ENCODE assay signal across 8 cellular contexts in genomic region chr12:100741084-100741711, GRCh38. TPM values are rescaled to one million over a fixed set of nuclear protein-coding genes. Genes with fewer than 3 reads are reported as not detected.
A peak's percentile ranks its signal among the peaks of the same experiment; 100 is the strongest.
DNase-seq lines count a peak whose midpoint lies in the region; ATAC-seq, FAIRE-seq and TF ChIP-seq lines count a peak whose summit lies in the region.

No MANE protein-coding gene starts in this region.

- H3K4me2 ChIP-seq in endothelial cell of umbilical vein (ENCODE audit: insufficient read depth, low read length), result no peak overlapping the region

- TF ChIP-seq POLR2A in endothelial cell of umbilical vein (IDR thresholded peaks at IDR 0.05; ENCODE audit: low read depth, low read length), result no peak

- CTCF ChIA-PET in endothelial cell of umbilical vein (lab: Charles Lee), result interaction anchor here (0.9 to 2.7 kb wide), 8 partner anchors 9 to 393 kb away, joined by 3 to 20 read pairs (median 4); no protein-coding TSS in a partner anchor

- H3K79me2 ChIP-seq in endothelial cell of umbilical vein (ENCODE audit: control insufficient read depth, insufficient read depth, low read length), result no peaks in the 10 kb centered on the region

- H3K4me1 Mint-ChIP-seq in progenitor cell of endocrine pancreas (ENCODE audit: low read depth), result no peaks in the 10 kb centered on the region

- peak; percentile 81 for FAIRE-seq in endothelial cell of umbilical vein (lab: Jason Lieb, UNC)

- peak; percentile 74 for TF ChIP-seq CTCF in GM13977 (IDR thresholded peaks at IDR 0.05; ENCODE audit: extremely low read depth, insufficient read depth, missing control alignments)
- peak; percentile 52 to 60 for TF ChIP-seq CTCF in endothelial cell of umbilical vein (IDR thresholded peaks at IDR 0.05; ENCODE audit: extremely low read depth in 1 of 2, insufficient read depth in 1 of 2, low read depth in 1 of 2, low read length in 2 of 2)
- peak; percentile 69 for TF ChIP-seq CTCF in progenitor cell of endocrine pancreas (IDR thresholded peaks at IDR 0.05; ENCODE audit: unreplicated experiment)

- peaks cover 8% of the 10 kb centered on the region for H3K9me3 Mint-ChIP-seq in progenitor cell of endocrine pancreas (ENCODE audit: low read depth)

- H3K9ac ChIP-seq in endothelial cell of umbilical vein (replicated peaks; ENCODE audit: extremely low read depth, insufficient read depth, low read length), result no peak overlapping the region

- H2AFZ ChIP-seq in endothelial cell of umbilical vein (ENCODE audit: low read depth, low read length), result no peak overlapping the region

- no peaks in the 10 kb centered on the region for H3K9me3 ChIP-seq in endothelial cell of umbilical vein (replicated peaks; ENCODE audit: control insufficient read depth, insufficient read depth, low read length)

- no TSS peak for BruUV-seq in endothelial cell of umbilical vein (replicated peaks; lab: Mats Ljungman, UMichigan)

- intact Hi-C loops in endothelial cell of umbilical vein (cut with micrococcal nuclease), result loop anchor here (1.0 to 10.0 kb wide), 5 partner anchors 72 to 1698 kb away; no protein-coding TSS in a partner anchor

- no peaks in the 10 kb centered on the region for H4K20me1 ChIP-seq in endothelial cell of umbilical vein (replicated peaks; ENCODE audit: control insufficient read depth, extremely low read depth, insufficient read depth, low read length)

- H3K36me3 Mint-ChIP-seq in progenitor cell of endocrine pancreas (ENCODE audit: insufficient read depth), result no peaks in the 10 kb centered on the region

- POLR2A ChIA-PET in endothelial cell of umbilical vein (lab: Charles Lee), result no interaction called here

- H3K27ac Mint-ChIP-seq in progenitor cell of endocrine pancreas, result no peak overlapping the region

- H3K36me3 ChIP-seq in endothelial cell of umbilical vein (ENCODE audit: control insufficient read depth in 2 of 2, extremely low read depth in 1 of 2, insufficient read depth in 2 of 2, low read length in 2 of 2), result no peaks in the 10 kb centered on the region

- ATAC-seq in HG02852 (IDR thresholded peaks at IDR 0.05; ENCODE audit: unreplicated experiment) (no peak), HG03139 (IDR thresholded peaks at IDR 0.05; ENCODE audit: unreplicated experiment) (no peak), GM21447 (IDR thresholded peaks at IDR 0.05; ENCODE audit: unreplicated experiment) (no peak)

- no peaks in the 10 kb centered on the region for H3K4me1 ChIP-seq in endothelial cell of umbilical vein (ENCODE audit: control insufficient read depth, extremely low read depth, insufficient read depth, low read length)

- H3K9me1 ChIP-seq in endothelial cell of umbilical vein (replicated peaks; ENCODE audit: control insufficient read depth, extremely low read depth, insufficient read depth, low read length), result no peaks in the 10 kb centered on the region

- DNase-seq in AG20443 (ENCODE audit: low spot score) (peak; percentile 50), GM13977 (ENCODE audit: low spot score) (no peak), NCI-H345 treated with DMSO at 0.1 percent for 48 hours (lab: John Stamatoyannopoulos, UW; ENCODE audit: unreplicated experiment) (peak; percentile 54), endothelial cell of umbilical vein (ENCODE audit: low read depth, low spot score) (peak; percentile 44), progenitor cell of endocrine pancreas (ENCODE audit: low spot score, unreplicated experiment) (no peak)

- in situ Hi-C loops in GM13977 (cut with MboI; ENCODE audit: low pct_unique_long_range_greater_than_20kb, low sequenced_read_pairs, unreplicated experiment), result loop anchor here (25.0 kb wide), 1 partner anchor 504 kb away; no protein-coding TSS in a partner anchor

- dilution Hi-C loops in endothelial cell of umbilical vein (cut with MboI; ENCODE audit: extremely low pct_ligation_motif_present, low sequenced_read_pairs), result no loop called here

- no peaks in the 10 kb centered on the region for H3K27me3 ChIP-seq in endothelial cell of umbilical vein (ENCODE audit: control insufficient read depth in 2 of 2, insufficient read depth in 2 of 2, low read length in 2 of 2)

- H3K4me3 ChIP-seq in endothelial cell of umbilical vein (replicated peaks in 1 of 3; ENCODE audit: insufficient read depth in 1 of 3, low read depth in 1 of 3, low read length in 3 of 3), result no peak overlapping the region

- H3K27me3 Mint-ChIP-seq in progenitor cell of endocrine pancreas, result peaks cover 2% of the 10 kb centered on the region

- no peak overlapping the region for H3K4me3 Mint-ChIP-seq in progenitor cell of endocrine pancreas (ENCODE audit: low read depth)

- H3K27ac ChIP-seq in endothelial cell of umbilical vein (ENCODE audit: insufficient read depth, low read depth, low read length), result no peak overlapping the region

TF ChIP-seq in endothelial cell of umbilical vein, 7 proteins besides CTCF, POLR2A, EP300 and RAD21:
- TF ChIP-seq MAX (IDR thresholded peaks at IDR 0.05; ENCODE audit: insufficient read depth, insufficient read length) (no peak), JUN (IDR thresholded peaks at IDR 0.05; ENCODE audit: borderline replicate concordance, insufficient read depth, insufficient read length, low read depth) (no peak), FOS (IDR thresholded peaks at IDR 0.05; ENCODE audit: borderline replicate concordance, insufficient read depth, low read length) (no peak), GATA2 (IDR thresholded peaks at IDR 0.05; ENCODE audit: insufficient read depth, insufficient read length, low read depth, low read length) (no peak), EZH2 (IDR thresholded peaks at IDR 0.05; ENCODE audit: borderline replicate concordance, low read depth, low read length, severe bottlenecking) (no peak), POLR2AphosphoS5 (IDR thresholded peaks at IDR 0.05; ENCODE audit: insufficient read depth, low read depth, low read length) (no peak), MYC (IDR thresholded peaks at IDR 0.05; ENCODE audit: low read depth, low read length) (no peak)

RNA-seq across cellular contexts. Expression of gene ANO4, which starts 53.4 kb away (rescaled TPM):
- 0.12 TPM in 1 of 2 replicates, not detected in the other for total RNA-seq in endothelial cell of umbilical vein
- polyA plus RNA-seq in endothelial cell of umbilical vein, result 0.25 and 0.29 TPM in 2 replicates
- polyA plus RNA-seq in endothelial cell of umbilical vein (2011; cell fraction: cytosol; rRNA removed), result 0.24 and 0.32 TPM in 2 replicates
- 0.61 and 0.69 TPM in 2 replicates for polyA plus RNA-seq in endothelial cell of umbilical vein (2011; cell fraction: nucleus; rRNA removed)
- 0.33 and 0.54 TPM in 2 replicates for polyA plus RNA-seq in endothelial cell of umbilical vein (2012)
- 1.4 and 1.8 TPM in 2 replicates for polyA minus RNA-seq in endothelial cell of umbilical vein
- not detected for polyA minus RNA-seq in endothelial cell of umbilical vein (2011; cell fraction: cytosol; rRNA and poly(A)+ RNA removed)
- polyA minus RNA-seq in endothelial cell of umbilical vein (2011; cell fraction: nucleus; rRNA and poly(A)+ RNA removed), result 2.6 and 3.2 TPM in 2 replicates
- total RNA-seq in progenitor cell of endocrine pancreas, result 0.38 and 0.95 TPM in 2 replicates

Comparison
In these comparisons a context has a peak if more than half of its experiments do, and no peak if none do; other contexts are left out.
1. DNase-seq: peak in AG20443 (single experiment), NCI-H345 treated with DMSO at 0.1 percent for 48 hours (single experiment) and endothelial cell of umbilical vein (single experiment); none in GM13977 (single experiment) and progenitor cell of endocrine pancreas (single experiment).
2. Peak in every context shown above with its lines, with median percentiles within 50 percentile points of each other: CTCF ChIP-seq.